1 cellular context compared by ENCODE assay signal in the genomic region with DNA sequence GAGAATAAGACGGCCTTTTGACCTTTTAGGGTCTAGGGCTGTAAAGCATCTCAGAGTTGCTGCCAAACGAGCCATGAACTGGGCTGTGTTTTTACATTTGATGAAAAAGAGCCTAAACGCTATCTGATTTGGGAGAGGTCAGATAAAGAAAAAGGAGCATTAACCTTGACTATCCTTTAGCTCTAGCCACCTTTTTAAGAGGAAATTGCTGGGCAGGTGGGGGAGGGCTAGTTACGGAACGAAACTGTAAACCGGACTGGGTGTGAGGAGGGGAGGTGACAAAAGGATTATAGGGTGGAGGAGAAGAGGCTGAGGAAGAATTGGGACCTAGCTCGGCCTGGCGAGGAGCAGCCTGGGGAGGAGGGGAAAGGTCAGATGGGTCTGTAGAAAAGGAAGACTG.
TF ChIP-seq lines count a peak whose summit lies in the region.
"Not testable (repeated sequence)": the region's sequence is repeated elsewhere in the genome, so short reads cannot be mapped to it uniquely, and the experiment has no call there.

No MANE protein-coding gene starts in this region.

TF ChIP-seq in K562, 482 proteins besides CTCF, POLR2A, EP300 and RAD21 (continued from another document):
- 0 out of 4 replicates have a peak, but pooled peaks of 1 of the 2 experiments have one; percentile 5 for TF ChIP-seq RCOR1 (IDR thresholded peaks at IDR 0.05; ENCODE audit: borderline replicate concordance in 1 of 2, low read depth in 2 of 2, low read length in 2 of 2)
- 0 out of 2 replicates have a peak, but pooled peaks have one; percentile 7 for TF ChIP-seq CBFA2T2 (conservative IDR thresholded peaks at IDR 0.05)
- 0 out of 2 replicates have a peak, but pooled peaks have one; percentile 23 for TF ChIP-seq ZEB2 (IDR thresholded peaks at IDR 0.05)
- TF ChIP-seq, protein P1, sequence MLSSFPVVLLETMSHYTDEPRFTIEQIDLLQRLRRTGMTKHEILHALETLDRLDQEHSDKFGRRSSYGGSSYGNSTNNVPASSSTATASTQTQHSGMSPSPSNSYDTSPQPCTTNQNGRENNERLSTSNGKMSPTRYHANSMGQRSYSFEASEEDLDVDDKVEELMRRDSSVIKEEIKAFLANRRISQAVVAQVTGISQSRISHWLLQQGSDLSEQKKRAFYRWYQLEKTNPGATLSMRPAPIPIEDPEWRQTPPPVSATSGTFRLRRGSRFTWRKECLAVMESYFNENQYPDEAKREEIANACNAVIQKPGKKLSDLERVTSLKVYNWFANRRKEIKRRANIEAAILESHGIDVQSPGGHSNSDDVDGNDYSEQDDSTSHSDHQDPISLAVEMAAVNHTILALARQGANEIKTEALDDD (IDR thresholded peaks at IDR 0.05), result peak; percentile 83; the same call in 1 of the 2 replicates
- peak; percentile 48; the same call in 1 of the 2 replicates for TF ChIP-seq SMARCA4 (IDR thresholded peaks at IDR 0.05)
- TF ChIP-seq CTBP1 (IDR thresholded peaks at IDR 0.05; ENCODE audit: borderline replicate concordance), result peak; percentile 71; the same call in 1 of the 2 replicates
- peak; percentile 44 for TF ChIP-seq TCF3 (CRISPR knock-in tag; IDR thresholded peaks at IDR 0.05)
- TF ChIP-seq DPF2 (IDR thresholded peaks at IDR 0.05), result peak; percentile 38
- peak; percentile 41; the same call in 1 of the 2 replicates for TF ChIP-seq TAL1 (IDR thresholded peaks at IDR 0.05)
- peak; percentile 17 for TF ChIP-seq MEIS2 (IDR thresholded peaks at IDR 0.05; ENCODE audit: partially characterized antibody)
- TF ChIP-seq ARID1B (IDR thresholded peaks at IDR 0.05), result peak; percentile 67
- TF ChIP-seq, protein P2, sequence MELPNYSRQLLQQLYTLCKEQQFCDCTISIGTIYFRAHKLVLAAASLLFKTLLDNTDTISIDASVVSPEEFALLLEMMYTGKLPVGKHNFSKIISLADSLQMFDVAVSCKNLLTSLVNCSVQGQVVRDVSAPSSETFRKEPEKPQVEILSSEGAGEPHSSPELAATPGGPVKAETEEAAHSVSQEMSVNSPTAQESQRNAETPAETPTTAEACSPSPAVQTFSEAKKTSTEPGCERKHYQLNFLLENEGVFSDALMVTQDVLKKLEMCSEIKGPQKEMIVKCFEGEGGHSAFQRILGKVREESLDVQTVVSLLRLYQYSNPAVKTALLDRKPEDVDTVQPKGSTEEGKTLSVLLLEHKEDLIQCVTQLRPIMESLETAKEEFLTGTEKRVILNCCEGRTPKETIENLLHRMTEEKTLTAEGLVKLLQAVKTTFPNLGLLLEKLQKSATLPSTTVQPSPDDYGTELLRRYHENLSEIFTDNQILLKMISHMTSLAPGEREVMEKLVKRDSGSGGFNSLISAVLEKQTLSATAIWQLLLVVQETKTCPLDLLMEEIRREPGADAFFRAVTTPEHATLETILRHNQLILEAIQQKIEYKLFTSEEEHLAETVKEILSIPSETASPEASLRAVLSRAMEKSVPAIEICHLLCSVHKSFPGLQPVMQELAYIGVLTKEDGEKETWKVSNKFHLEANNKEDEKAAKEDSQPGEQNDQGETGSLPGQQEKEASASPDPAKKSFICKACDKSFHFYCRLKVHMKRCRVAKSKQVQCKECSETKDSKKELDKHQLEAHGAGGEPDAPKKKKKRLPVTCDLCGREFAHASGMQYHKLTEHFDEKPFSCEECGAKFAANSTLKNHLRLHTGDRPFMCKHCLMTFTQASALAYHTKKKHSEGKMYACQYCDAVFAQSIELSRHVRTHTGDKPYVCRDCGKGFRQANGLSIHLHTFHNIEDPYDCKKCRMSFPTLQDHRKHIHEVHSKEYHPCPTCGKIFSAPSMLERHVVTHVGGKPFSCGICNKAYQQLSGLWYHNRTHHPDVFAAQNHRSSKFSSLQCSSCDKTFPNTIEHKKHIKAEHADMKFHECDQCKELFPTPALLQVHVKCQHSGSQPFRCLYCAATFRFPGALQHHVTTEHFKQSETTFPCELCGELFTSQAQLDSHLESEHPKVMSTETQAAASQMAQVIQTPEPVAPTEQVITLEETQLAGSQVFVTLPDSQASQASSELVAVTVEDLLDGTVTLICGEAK (IDR thresholded peaks at IDR 0.05), result peak; percentile 18; the same call in 1 of the 2 replicates
- TF ChIP-seq, protein P2 (CRISPR knock-in tag; IDR thresholded peaks at IDR 0.05), result not testable (repeated sequence)
- TF ChIP-seq NR2C1 (IDR thresholded peaks at IDR 0.05), result 0 out of 2 replicates have a peak, but pooled peaks have one; percentile 32
- peak; percentile 34; the same call in 1 of the 2 replicates for TF ChIP-seq NR2C1 (tag; IDR thresholded peaks at IDR 0.05)
- TF ChIP-seq CBFA2T3 (IDR thresholded peaks at IDR 0.05), result peak; percentile 59; the same call in 1 of the 2 replicates
- peak; percentile 42; the same call in 1 of the 2 replicates for TF ChIP-seq SOX6 (IDR thresholded peaks at IDR 0.05)
